Comparison of ENCODE assay signal across 23 cellular contexts in the genomic region with DNA sequence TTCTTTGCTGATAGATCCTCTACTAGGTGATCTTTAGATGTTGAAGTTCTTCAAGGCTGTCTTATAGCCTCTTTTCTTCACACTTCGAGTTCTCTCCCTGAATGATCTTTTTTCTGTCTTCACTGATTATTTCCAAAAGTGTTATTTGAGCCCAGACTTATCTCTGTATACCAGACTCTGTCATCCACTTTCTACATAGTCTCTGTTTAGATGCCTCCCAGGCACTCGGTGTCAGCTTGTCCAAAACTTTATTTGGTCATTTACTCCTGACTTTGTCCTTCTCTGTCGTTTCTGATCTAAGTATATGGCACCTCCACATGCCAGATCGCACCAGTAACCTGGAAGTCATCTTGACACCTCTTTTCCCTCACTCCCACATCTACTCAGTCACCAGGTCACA.
"Had no signal": no experiment of that assay in that cellular context is flagged by ENCODE, and none has a peak within 500 bp of the region (broad histone marks: within the 10 kb centered on the region; RNA-seq: fewer than 3 reads in every experiment).

No MANE protein-coding gene starts in this region.

- H3K4me1 Mint-ChIP-seq: neural progenitor cell had no signal

- H3K36me3 ChIP-seq: prostate gland, uterus had no signal

- H3K27ac ChIP-seq: dorsolateral prefrontal cortex, neural progenitor cell, prostate gland, tibial nerve, uterus had no signal

- DNase-seq: activated CD4-positive, alpha-beta T cell treated with anti-CD3 and anti-CD28 coated beads, Interleukin-2, amount 10 ng/mL, durations not matched to agents 7 days and 5 days; activated CD8-positive, alpha-beta memory T cell treated with anti-CD3 and anti-CD28 coated beads for 24 hours; activated CD8-positive, alpha-beta memory T cell treated with anti-CD3 and anti-CD28 coated beads, Interleukin-2, amount 50 U/mL, for 48 hours; activated gamma-delta T cell; activated T-cell treated with anti-CD3 and anti-CD28 coated beads, Interleukin-2, amount 50 U/mL, for 48 hours; dorsolateral prefrontal cortex; endodermal cell; foreskin melanocyte; right cardiac atrium; small intestine; stimulated activated CD4-positive, alpha-beta T cell treated with anti-CD3 and anti-CD28 coated beads, Interleukin-15, amount 100 ng/mL, for 24 hours; stimulated activated CD4-positive, alpha-beta T cell treated with anti-CD3 and anti-CD28 coated beads, Interleukin-4, amount 100 ng/mL, for 1 hour; T-helper 1 cell; T1000; uterus had no signal

- H3K27me3 Mint-ChIP-seq: activated CD4-positive, alpha-beta T cell treated with anti-CD3 and anti-CD28 coated beads, Interleukin-2, amount 10 ng/mL, durations not matched to agents 7 days and 5 days; activated naive CD4-positive, alpha-beta T cell treated with anti-CD3 and anti-CD28 coated beads, Interleukin-2, amount 50 U/mL, for 24 hours had no signal

- H3K27ac Mint-ChIP-seq: activated CD4-positive, alpha-beta T cell treated with anti-CD3 and anti-CD28 coated beads, Interleukin-2, amount 10 ng/mL, durations not matched to agents 7 days and 5 days; activated naive CD4-positive, alpha-beta T cell treated with anti-CD3 and anti-CD28 coated beads, Interleukin-2, amount 50 U/mL, for 24 hours; endodermal cell; neural progenitor cell had no signal

- FAIRE-seq: keratinocyte, small intestine had no signal

- H3K9me3 ChIP-seq: prostate gland, tibial nerve, uterus had no signal

- H3K9me3 Mint-ChIP-seq: activated CD4-positive, alpha-beta T cell treated with anti-CD3 and anti-CD28 coated beads, Interleukin-2, amount 10 ng/mL, durations not matched to agents 7 days and 5 days; activated naive CD4-positive, alpha-beta T cell treated with anti-CD3 and anti-CD28 coated beads, Interleukin-2, amount 50 U/mL, for 24 hours had no signal

- H3K4me3 Mint-ChIP-seq: activated CD4-positive, alpha-beta T cell treated with anti-CD3 and anti-CD28 coated beads, Interleukin-2, amount 10 ng/mL, durations not matched to agents 7 days and 5 days; activated naive CD4-positive, alpha-beta T cell treated with anti-CD3 and anti-CD28 coated beads, Interleukin-2, amount 50 U/mL, for 24 hours; endodermal cell; neural progenitor cell had no signal

- H3K4me3 ChIP-seq: dorsolateral prefrontal cortex, neural progenitor cell, prostate gland, tibial nerve, uterus had no signal

- H3K27me3 ChIP-seq: dorsolateral prefrontal cortex, neural progenitor cell, tibial nerve, uterus had no signal

- H3K4me1 ChIP-seq: neural progenitor cell, prostate gland, uterus had no signal

- ATAC-seq: activated CD4-positive, CD25-positive, alpha-beta regulatory T cell treated with anti-CD3 and anti-CD28 coated beads, Interleukin-2, amount 50 U/mL, for 24 hours; left lobe of liver; right cardiac atrium; SK-N-SH treated with all-trans-retinoic acid at 6 μM for 48 hours had no signal
